15 cellular contexts compared by ENCODE assay signal in genomic region chr1:116948642-116949041, GRCh38. TPM values are rescaled to one million over a fixed set of nuclear protein-coding genes. Genes with fewer than 3 reads are reported as not detected.
DNase-seq lines count a peak whose midpoint lies in the region; ATAC-seq and TF ChIP-seq lines count a peak whose summit lies in the region.
"Had no signal": no experiment of that assay in that cellular context is flagged by ENCODE, and none has a peak within 500 bp of the region (broad histone marks: within the 10 kb centered on the region; RNA-seq: fewer than 3 reads in every experiment).

No MANE protein-coding gene starts in this region.

- H3K27me3 Mint-ChIP-seq in brain = no peaks in the 10 kb centered on the region
- no peaks in the 10 kb centered on the region for H3K27me3 Mint-ChIP-seq in Caco-2 (ENCODE audit: insufficient read depth, unreplicated experiment)
- H3K27me3 Mint-ChIP-seq: CD4-positive, CD25-positive, alpha-beta regulatory T cell had no signal

- no peak for TF ChIP-seq CTCF in left ventricle myocardium inferior (IDR thresholded peaks at IDR 0.05; ENCODE audit: borderline replicate concordance)
- TF ChIP-seq CTCF in brain (conservative IDR thresholded peaks at IDR 0.05) = no peak
- no peak for TF ChIP-seq CTCF in suprapubic skin (IDR thresholded peaks at IDR 0.05)
- no peak for TF ChIP-seq CTCF in Caco-2 (IDR thresholded peaks at IDR 0.05; ENCODE audit: insufficient read depth in 1 of 2, low read depth in 1 of 2, low read length in 1 of 2, severe bottlenecking in 1 of 2, unreplicated experiment in 1 of 2)

- H3K4me1 Mint-ChIP-seq in brain = peaks cover 85% of the 10 kb centered on the region
- H3K4me1 Mint-ChIP-seq in Caco-2 (ENCODE audit: low read depth, unreplicated experiment) = peaks cover 7% of the 10 kb centered on the region
- H3K4me1 Mint-ChIP-seq: CD4-positive, CD25-positive, alpha-beta regulatory T cell had no signal

- no peak for TF ChIP-seq POLR2A in suprapubic skin (IDR thresholded peaks at IDR 0.05)

- peaks cover 72% of the 10 kb centered on the region for H3K36me3 Mint-ChIP-seq in brain
- no peaks in the 10 kb centered on the region for H3K36me3 Mint-ChIP-seq in Caco-2 (ENCODE audit: insufficient read depth, unreplicated experiment)

- no peak overlapping the region for H3K4me3 Mint-ChIP-seq in brain
- no peak overlapping the region for H3K4me3 Mint-ChIP-seq in Caco-2 (ENCODE audit: unreplicated experiment)
- H3K4me3 Mint-ChIP-seq: CD4-positive, CD25-positive, alpha-beta regulatory T cell had no signal

- ATAC-seq in left ventricle myocardium superior = no peak
- ATAC-seq: GM12878 had no signal

- no TSS peak for BruUV-seq in Caco-2 (replicated peaks; lab: Mats Ljungman, UMichigan)

- no peak for DNase-seq in left ventricle myocardium inferior
- no peak for DNase-seq in left ventricle myocardium superior
- DNase-seq in suprapubic skin (ENCODE audit: low spot score in 2 of 2) = no peak
- no peak for DNase-seq in H7
- no peak for DNase-seq in Caco-2
- DNase-seq in NCI-H226 = no peak
- DNase-seq: 8988T; CD4-positive, CD25-positive, alpha-beta regulatory T cell; DMS79; GOT3; HCEC 1CT had no signal

- H3K9me3 Mint-ChIP-seq in brain = no peaks in the 10 kb centered on the region
- no peaks in the 10 kb centered on the region for H3K9me3 Mint-ChIP-seq in Caco-2 (ENCODE audit: unreplicated experiment)
- H3K9me3 Mint-ChIP-seq: CD4-positive, CD25-positive, alpha-beta regulatory T cell had no signal

- no peaks in the 10 kb centered on the region for H3K27me3 ChIP-seq in left ventricle myocardium inferior (ENCODE audit: low read depth)
- no peaks in the 10 kb centered on the region for H3K27me3 ChIP-seq in muscle layer of colon (ENCODE audit: control insufficient read depth in 1 of 2, insufficient read depth in 2 of 2, low read length in 2 of 2)
- H3K27me3 ChIP-seq in suprapubic skin = no peaks in the 10 kb centered on the region
- no peaks in the 10 kb centered on the region for H3K27me3 ChIP-seq in H7 (ENCODE audit: control insufficient read depth, insufficient read depth, low read length)
- H3K27me3 ChIP-seq in Caco-2 (replicated peaks; ENCODE audit: control insufficient read depth, insufficient read depth, low read length) = no peaks in the 10 kb centered on the region
- H3K27me3 ChIP-seq: BLaER1 treated with 17β-estradiol and CSF1 and Interleukin-3, amounts not matched to agents 10 nM and 100 nM had no signal

- TF ChIP-seq EP300 in suprapubic skin (IDR thresholded peaks at IDR 0.05) = no peak

- intact Hi-C loops in left ventricle myocardium inferior (cut with micrococcal nuclease) = no loop called here
- intact Hi-C loops in left ventricle myocardium superior (cut with micrococcal nuclease) = no loop called here
- intact Hi-C loops in Caco-2 (cut with micrococcal nuclease; ENCODE audit: unreplicated experiment) = no loop called here

- no peak overlapping the region for H3K9ac ChIP-seq in muscle layer of colon (ENCODE audit: low read length)
- H3K9ac ChIP-seq: BLaER1 treated with 17β-estradiol and CSF1 and Interleukin-3, amounts not matched to agents 10 nM and 100 nM had no signal

- H3K9me3 ChIP-seq in left ventricle myocardium inferior (replicated peaks) (no peaks in the 10 kb centered on the region), muscle layer of colon (ENCODE audit: low read length) (no peaks in the 10 kb centered on the region), suprapubic skin (no peaks in the 10 kb centered on the region), Caco-2 (no peaks in the 10 kb centered on the region)

- CTCF ChIA-PET in Caco-2 (lab: Charles Lee) = no interaction called here

- H3K36me3 ChIP-seq in left ventricle myocardium inferior = peaks cover 23% of the 10 kb centered on the region
- H3K36me3 ChIP-seq in muscle layer of colon (ENCODE audit: insufficient read depth, low read length) = peaks cover 24% of the 10 kb centered on the region
- peaks cover 39% of the 10 kb centered on the region for H3K36me3 ChIP-seq in suprapubic skin
- H3K36me3 ChIP-seq in H7 (replicated peaks; ENCODE audit: control insufficient read depth, insufficient read depth, low read length) = peaks cover 8% of the 10 kb centered on the region
- no peaks in the 10 kb centered on the region for H3K36me3 ChIP-seq in Caco-2 (ENCODE audit: control insufficient read depth, insufficient read depth, low read length)

- POLR2A ChIA-PET in Caco-2 (lab: Charles Lee) = no interaction called here

- H3K4me3 ChIP-seq in left ventricle myocardium inferior (no peak overlapping the region), muscle layer of colon (ENCODE audit: low read depth in 1 of 2, low read length in 2 of 2) (no peak overlapping the region), suprapubic skin (no peak overlapping the region), H7 (ENCODE audit: insufficient read depth, low read depth, low read length) (no peak overlapping the region), Caco-2 (ENCODE audit: low read depth, low read length) (no peak overlapping the region)
- H3K4me3 ChIP-seq: BLaER1 treated with 17β-estradiol and CSF1 and Interleukin-3, amounts not matched to agents 10 nM and 100 nM; GM12878 had no signal

- WGBS in suprapubic skin = 95% methylated on average over 1 of the region's 1 CpG

- H3K27ac Mint-ChIP-seq in brain = peak overlapping the region in 3 of 5 experiments; percentile 12 to 82 (median 54)
- H3K27ac Mint-ChIP-seq in Caco-2 (ENCODE audit: unreplicated experiment) = no peak overlapping the region

- peak overlapping the region; percentile 83 for H3K27ac ChIP-seq in left ventricle myocardium inferior (replicated peaks)
- peak overlapping the region; percentile 93 for H3K27ac ChIP-seq in muscle layer of colon (ENCODE audit: low read depth, low read length)
- H3K27ac ChIP-seq in suprapubic skin = peak overlapping the region; percentile 7
- H3K27ac ChIP-seq: BLaER1 treated with 17β-estradiol and CSF1 and Interleukin-3, amounts not matched to agents 10 nM and 100 nM had no signal

- H3K4me1 ChIP-seq in left ventricle myocardium inferior = peaks cover 72% of the 10 kb centered on the region
- peaks cover 68% of the 10 kb centered on the region for H3K4me1 ChIP-seq in muscle layer of colon (ENCODE audit: insufficient read depth, low read length)
- peaks cover 18% of the 10 kb centered on the region for H3K4me1 ChIP-seq in suprapubic skin
- H3K4me1 ChIP-seq in Caco-2 = no peaks in the 10 kb centered on the region

RNA-seq across cellular contexts. Expression of gene PTGFRN, which starts 38.9 kb away (rescaled TPM):
- total RNA-seq in left ventricle myocardium inferior = 111 TPM
- 99.6 TPM for total RNA-seq in left ventricle myocardium superior
- polyA plus RNA-seq in brain (ENCODE audit: insufficient read depth, low read depth, low replicate concordance) = 8.7 TPM
- total RNA-seq in suprapubic skin = 10 to 100 TPM; 64.5 to 92.0 (median 83.9) TPM
- 78.4 and 81.4 TPM in 2 replicates for total RNA-seq in H7 (2014; rRNA removed; shearing (Covaris generic))
- 12.9 and 16.2 TPM in 2 replicates for total RNA-seq in Caco-2 (2022)

RNA-seq across cellular contexts. Expression of gene CD101, which starts 52.9 kb away (rescaled TPM):
- total RNA-seq in left ventricle myocardium inferior = 0.74 TPM
- 0.45 TPM for total RNA-seq in left ventricle myocardium superior
- 1.7 TPM for polyA plus RNA-seq in brain (ENCODE audit: insufficient read depth, low read depth, low replicate concordance)
- 1 to 10 TPM; 1.2 to 5.3 (median 2.8) TPM for total RNA-seq in suprapubic skin
- 0.31 and 0.70 TPM in 2 replicates for total RNA-seq in H7 (2014; rRNA removed; shearing (Covaris generic))
- 0.16 and 0.86 TPM in 2 replicates for total RNA-seq in Caco-2 (2022)

Comparison
In these comparisons a context has a peak if more than half of its experiments do, and no peak if none do; other contexts are left out.
1. H3K27ac ChIP-seq: peak in every context shown above with its lines; median percentile 93 in muscle layer of colon; 83 in left ventricle myocardium inferior; 7 in suprapubic skin.